In the genomic region with DNA sequence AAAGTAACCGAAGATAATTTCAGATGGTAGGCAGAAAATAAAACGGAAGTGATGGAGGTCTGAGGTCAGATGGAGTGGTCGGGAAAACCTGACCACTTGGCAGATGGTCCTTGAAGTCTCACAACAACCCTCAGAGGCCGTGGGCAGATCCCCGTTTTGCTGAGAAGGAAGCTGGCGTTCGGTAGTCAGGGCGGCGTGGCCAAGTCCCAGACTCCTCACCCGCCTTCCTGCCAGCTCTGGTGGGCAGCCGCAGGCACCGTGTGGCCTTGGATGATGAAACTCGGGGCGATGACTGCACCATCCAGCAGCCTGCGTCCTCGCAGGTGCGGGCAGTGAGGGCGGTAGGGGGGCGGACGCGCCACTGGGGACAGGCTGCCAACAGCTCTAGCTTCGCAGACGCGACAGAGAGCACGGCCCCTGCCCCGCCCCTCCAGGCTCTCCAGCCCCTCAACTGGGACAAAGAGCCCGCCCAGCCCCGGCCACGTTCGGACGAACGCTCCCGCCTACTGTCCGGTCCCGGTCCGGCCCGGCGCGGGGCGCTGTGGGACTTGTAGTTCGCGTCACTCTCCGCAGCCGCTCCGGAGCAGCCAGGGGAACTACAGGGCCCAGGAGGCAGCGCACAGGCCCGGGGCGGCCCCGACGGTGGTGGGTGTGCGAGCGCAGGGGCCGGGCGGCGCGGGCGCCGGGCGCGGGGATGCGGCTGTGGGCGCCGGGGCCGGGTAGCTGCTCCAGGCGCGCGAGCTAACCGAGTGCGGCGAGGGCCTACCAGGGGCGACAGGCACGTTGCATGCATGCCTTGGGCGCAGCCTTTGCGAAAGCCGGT, we compare ENCODE assay signal across 8 cellular contexts. TPM values are rescaled to one million over a fixed set of nuclear protein-coding genes. Genes with fewer than 3 reads are reported as not detected.
DNase-seq lines count a peak whose midpoint lies in the region; ATAC-seq and TF ChIP-seq lines count a peak whose summit lies in the region.

A gene with protein sequence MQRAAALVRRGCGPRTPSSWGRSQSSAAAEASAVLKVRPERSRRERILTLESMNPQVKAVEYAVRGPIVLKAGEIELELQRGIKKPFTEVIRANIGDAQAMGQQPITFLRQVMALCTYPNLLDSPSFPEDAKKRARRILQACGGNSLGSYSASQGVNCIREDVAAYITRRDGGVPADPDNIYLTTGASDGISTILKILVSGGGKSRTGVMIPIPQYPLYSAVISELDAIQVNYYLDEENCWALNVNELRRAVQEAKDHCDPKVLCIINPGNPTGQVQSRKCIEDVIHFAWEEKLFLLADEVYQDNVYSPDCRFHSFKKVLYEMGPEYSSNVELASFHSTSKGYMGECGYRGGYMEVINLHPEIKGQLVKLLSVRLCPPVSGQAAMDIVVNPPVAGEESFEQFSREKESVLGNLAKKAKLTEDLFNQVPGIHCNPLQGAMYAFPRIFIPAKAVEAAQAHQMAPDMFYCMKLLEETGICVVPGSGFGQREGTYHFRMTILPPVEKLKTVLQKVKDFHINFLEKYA (plus strand): TSS at position 673 of the 823 bp plus-strand sequence. CDS start 354 bp downstream, outside the sequence.

- TF ChIP-seq CTCF in GM12875 (IDR thresholded peaks at IDR 0.05; ENCODE audit: borderline replicate concordance, insufficient read depth, low read depth, low read length) (no peak), adrenal gland (IDR thresholded peaks at IDR 0.05) (peak in 4 of 6 experiments; percentile 6 to 26 (median 16)), heart left ventricle (IDR thresholded peaks at IDR 0.05) (peak in 5 of 12 donors; percentile 23 to 40 (median 26)), transverse colon (IDR thresholded peaks at IDR 0.05) (peak in 3 of 5 experiments; percentile 19 to 41 (median 27))

- H3K4me3 ChIP-seq in GM12875 (ENCODE audit: low read depth, low read length) (peak within 1 kb of the TSS; percentile 63), adrenal gland (peak within 1 kb of the TSS in 3 of 4 donors; percentile 61 to 93 (median 68)), heart left ventricle (peak within 1 kb of the TSS; percentile 70 to 96 (median 88)), transverse colon (peak within 1 kb of the TSS; percentile 63 to 98 (median 80))

- H3K27me3 ChIP-seq in adrenal gland, result no peaks in the 10 kb centered on the region
- no peaks in the 10 kb centered on the region for H3K27me3 ChIP-seq in heart left ventricle
- no peaks in the 10 kb centered on the region for H3K27me3 ChIP-seq in transverse colon

- intact Hi-C loops in adrenal gland (cut with DNase I), result no loop called here
- intact Hi-C loops in heart left ventricle (cut with DNase I), result no loop called here
- intact Hi-C loops in transverse colon (cut with DNase I; ENCODE audit: low total_unique reads), result no loop called here

- no peaks in the 10 kb centered on the region for H3K36me3 ChIP-seq in adrenal gland (replicated peaks in 1 of 2)
- H3K36me3 ChIP-seq in heart left ventricle, result no peaks in the 10 kb centered on the region
- H3K36me3 ChIP-seq in transverse colon, result no peaks in the 10 kb centered on the region

- no peak for TF ChIP-seq EP300 in transverse colon (IDR thresholded peaks at IDR 0.05; ENCODE audit: low read depth)

- peak; percentile 98 for ATAC-seq in HG02759 (IDR thresholded peaks at IDR 0.05; ENCODE audit: unreplicated experiment)
- peak; percentile 99 for ATAC-seq in heart left ventricle

- H3K9me3 ChIP-seq in adrenal gland (replicated peaks in 1 of 3) (no peaks in the 10 kb centered on the region), heart left ventricle (no peaks in the 10 kb centered on the region), transverse colon (no peaks in the 10 kb centered on the region)

- TF ChIP-seq POLR2A in adrenal gland (IDR thresholded peaks at IDR 0.05) (peak; percentile 60 to 70), heart left ventricle (IDR thresholded peaks at IDR 0.05) (peak in 1 of 2 donors; percentile 30), transverse colon (IDR thresholded peaks at IDR 0.05) (peak; percentile 62)

- DNase-seq in NCI-H1417 (lab: John Stamatoyannopoulos, UW), result peak; percentile 91 to 98 (median 96)
- DNase-seq in SW480 (ENCODE audit: low spot score), result peak; percentile 96
- DNase-seq in adrenal gland, result peak; percentile 98 to 99 (median 98)
- DNase-seq in heart left ventricle, result peak; percentile 97 to 99 (median 98)
- DNase-seq in pons (ENCODE audit: low spot score), result peak; percentile 96
- DNase-seq in transverse colon, result peak; percentile 98

- WGBS in adrenal gland, 4 donors, result 0 to 1% (median 1%) methylated on average over 8 to 75 of the region's 75 CpGs
- 0 to 2% (median 1%) methylated on average over 11 to 75 of the region's 75 CpGs for WGBS in heart left ventricle, 4 donors
- WGBS in transverse colon (ENCODE audit: low coverage in 1 of 2), 2 donors, result 0 to 2% methylated on average over 1 to 18 of the region's 75 CpGs

- in situ Hi-C loops in transverse colon (cut with MboI; ENCODE audit: low pct_ligation_motif_present in 1 of 4, low pct_unique_long_range_greater_than_20kb in 1 of 4, low sequenced_read_pairs in 3 of 4), result no loop called here

- H3K4me1 ChIP-seq in adrenal gland (replicated peaks in 1 of 2) (peaks cover 0 to 15% of the 10 kb centered on the region in 2 donors), heart left ventricle (peaks cover 0 to 29% (median 9%) of the 10 kb centered on the region in 12 donors), transverse colon (peaks cover 8 to 18% (median 13%) of the 10 kb centered on the region in 4 donors)

- H3K27ac ChIP-seq in adrenal gland (peak within 1 kb of the TSS in 4 of 5 donors; percentile 27 to 84 (median 62)), heart left ventricle (peak within 1 kb of the TSS in 8 of 12 donors; percentile 11 to 70 (median 62)), transverse colon (peak within 1 kb of the TSS; percentile 56 to 85 (median 78))

RNA-seq across cellular contexts. Expression of the gene that starts here (rescaled TPM):
- total RNA-seq in adrenal gland, result 10 to 100 TPM; 15.1 to 70.8 (median 25.5) TPM
- 10 to 100 TPM; 10.9 to 15.9 (median 14.9) TPM for polyA plus RNA-seq in adrenal gland
- 10 to 100 TPM; 10.9 to 30.6 (median 15.3) TPM for total RNA-seq in heart left ventricle
- 1 to 10 TPM; 8.5 to 9.0 TPM for polyA plus RNA-seq in heart left ventricle
- total RNA-seq in transverse colon, result 10 to 100 TPM; 10.9 to 29.5 (median 16.9) TPM

Comparison
In these comparisons a context has a peak if more than half of its experiments do, and no peak if none do; other contexts are left out.
1. Peak in every context shown above with its lines: DNase-seq, ATAC-seq, H3K4me3 ChIP-seq and H3K27ac ChIP-seq.